ENCODE assay signal across 2 cellular contexts in genomic region chr19:31297991-31298390, GRCh38.
A peak's percentile ranks its signal among the peaks of the same experiment; 100 is the strongest.
TF ChIP-seq lines count a peak whose summit lies in the region.

No MANE protein-coding gene starts in this region.

TF ChIP-seq in A549, 52 proteins besides CTCF, POLR2A, EP300 and RAD21:
- no peak for TF ChIP-seq ZSCAN20 (CRISPR knock-in tag; IDR thresholded peaks at IDR 0.05)
- TF ChIP-seq, protein P1, sequence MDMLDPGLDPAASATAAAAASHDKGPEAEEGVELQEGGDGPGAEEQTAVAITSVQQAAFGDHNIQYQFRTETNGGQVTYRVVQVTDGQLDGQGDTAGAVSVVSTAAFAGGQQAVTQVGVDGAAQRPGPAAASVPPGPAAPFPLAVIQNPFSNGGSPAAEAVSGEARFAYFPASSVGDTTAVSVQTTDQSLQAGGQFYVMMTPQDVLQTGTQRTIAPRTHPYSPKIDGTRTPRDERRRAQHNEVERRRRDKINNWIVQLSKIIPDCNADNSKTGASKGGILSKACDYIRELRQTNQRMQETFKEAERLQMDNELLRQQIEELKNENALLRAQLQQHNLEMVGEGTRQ (IDR thresholded peaks at IDR 0.05): peak; percentile 56
TF ChIP-seq in A549: peak in this region for 1.

TF ChIP-seq in H1, 55 proteins besides CTCF, POLR2A, EP300 and RAD21:
- TF ChIP-seq KDM5A (IDR thresholded peaks at IDR 0.05; ENCODE audit: low read length): no peak
- TF ChIP-seq, protein P1 (IDR thresholded peaks at IDR 0.05; ENCODE audit: low read length): peak; percentile 32; the same call in 1 of the 2 replicates
TF ChIP-seq in H1: peak in this region for 1.
